Comparison of ENCODE assay signal across 1 cellular context in genomic region chr6:41442800-41443501, GRCh38.
A peak's percentile ranks its signal among the peaks of the same experiment; 100 is the strongest.
TF ChIP-seq lines count a peak whose summit lies in the region.

No MANE protein-coding gene starts in this region.

TF ChIP-seq in HEK293, 187 proteins besides CTCF, POLR2A, EP300 and RAD21 (continued from another document and continues in another):
- TF ChIP-seq PRDM4 (tag by site-specific recombination; IDR thresholded peaks at IDR 0.05) (no peak), ZNF10 (tag by site-specific recombination; IDR thresholded peaks at IDR 0.05) (no peak), ZNF114 (tag by site-specific recombination; IDR thresholded peaks at IDR 0.05) (no peak), MZF1 (tag by site-specific recombination; IDR thresholded peaks at IDR 0.05; ENCODE audit: borderline replicate concordance) (no peak), ZNF16 (tag by site-specific recombination; IDR thresholded peaks at IDR 0.05; ENCODE audit: low read depth) (no peak), BCL11A (tag by site-specific recombination; IDR thresholded peaks at IDR 0.05; ENCODE audit: low read depth) (no peak), ZNF670 (tag by site-specific recombination; IDR thresholded peaks at IDR 0.05; ENCODE audit: low read depth) (no peak), ZNF341 (tag by site-specific recombination; IDR thresholded peaks at IDR 0.05; ENCODE audit: low read depth) (no peak), ZNF214 (tag by site-specific recombination; IDR thresholded peaks at IDR 0.05; ENCODE audit: borderline replicate concordance) (no peak), ZNF335 (tag by site-specific recombination; conservative IDR thresholded peaks at IDR 0.05) (peak; percentile 14; the same call in 1 of the 2 replicates), ZNF146 (tag by site-specific recombination; IDR thresholded peaks at IDR 0.05) (no peak), ZNF19 (tag by site-specific recombination; IDR thresholded peaks at IDR 0.05; ENCODE audit: low read depth) (no peak), ZNF626 (tag by site-specific recombination; IDR thresholded peaks at IDR 0.05) (no peak), ZNF777 (tag by site-specific recombination; IDR thresholded peaks at IDR 0.05; ENCODE audit: borderline replicate concordance) (no peak), ZNF362 (tag by site-specific recombination; IDR thresholded peaks at IDR 0.05) (no peak), ZNF837 (tag by site-specific recombination; IDR thresholded peaks at IDR 0.05) (0 out of 2 replicates have a peak, but pooled peaks have one; percentile 22), ZIC2 (tag by site-specific recombination; IDR thresholded peaks at IDR 0.05) (peak; percentile 79), ZFP41 (tag by site-specific recombination; IDR thresholded peaks at IDR 0.05; ENCODE audit: borderline replicate concordance) (no peak), BCL11B (tag by site-specific recombination; IDR thresholded peaks at IDR 0.05; ENCODE audit: low read depth) (no peak), ZNF623 (tag by site-specific recombination; IDR thresholded peaks at IDR 0.05) (no peak), ZNF132 (tag by site-specific recombination; IDR thresholded peaks at IDR 0.05; ENCODE audit: borderline replicate concordance) (no peak), ZNF76 (tag by site-specific recombination; IDR thresholded peaks at IDR 0.05; ENCODE audit: borderline replicate concordance, low read depth) (no peak), ZNF514 (tag by site-specific recombination; IDR thresholded peaks at IDR 0.05) (no peak), OSR2 (tag by site-specific recombination; IDR thresholded peaks at IDR 0.05) (no peak), ZBTB17 (tag by site-specific recombination; IDR thresholded peaks at IDR 0.05) (peak; percentile 28; the same call in 1 of the 2 replicates), ZEB2 (tag by site-specific recombination; IDR thresholded peaks at IDR 0.05) (no peak), ZNF423 (tag by site-specific recombination; IDR thresholded peaks at IDR 0.05) (peak; percentile 77), ZNF391 (tag by site-specific recombination; IDR thresholded peaks at IDR 0.05; ENCODE audit: borderline replicate concordance, low read depth) (no peak), ZNF133 (tag by site-specific recombination; IDR thresholded peaks at IDR 0.05) (no peak), TSHZ1 (tag by site-specific recombination; IDR thresholded peaks at IDR 0.05; ENCODE audit: borderline replicate concordance) (no peak), ZNF548 (tag by site-specific recombination; IDR thresholded peaks at IDR 0.05) (no peak), MYNN (tag by site-specific recombination; IDR thresholded peaks at IDR 0.05; ENCODE audit: borderline replicate concordance) (no peak), ZNF621 (tag by site-specific recombination; IDR thresholded peaks at IDR 0.05) (no peak), ZNF354C (tag by site-specific recombination; IDR thresholded peaks at IDR 0.05; ENCODE audit: borderline replicate concordance, low read depth) (no peak), ZNF558 (tag by site-specific recombination; IDR thresholded peaks at IDR 0.05) (no peak), ZSCAN30 (tag by site-specific recombination; IDR thresholded peaks at IDR 0.05) (0 out of 2 replicates have a peak, but pooled peaks have one; percentile 26)
- TF ChIP-seq, protein P1, sequence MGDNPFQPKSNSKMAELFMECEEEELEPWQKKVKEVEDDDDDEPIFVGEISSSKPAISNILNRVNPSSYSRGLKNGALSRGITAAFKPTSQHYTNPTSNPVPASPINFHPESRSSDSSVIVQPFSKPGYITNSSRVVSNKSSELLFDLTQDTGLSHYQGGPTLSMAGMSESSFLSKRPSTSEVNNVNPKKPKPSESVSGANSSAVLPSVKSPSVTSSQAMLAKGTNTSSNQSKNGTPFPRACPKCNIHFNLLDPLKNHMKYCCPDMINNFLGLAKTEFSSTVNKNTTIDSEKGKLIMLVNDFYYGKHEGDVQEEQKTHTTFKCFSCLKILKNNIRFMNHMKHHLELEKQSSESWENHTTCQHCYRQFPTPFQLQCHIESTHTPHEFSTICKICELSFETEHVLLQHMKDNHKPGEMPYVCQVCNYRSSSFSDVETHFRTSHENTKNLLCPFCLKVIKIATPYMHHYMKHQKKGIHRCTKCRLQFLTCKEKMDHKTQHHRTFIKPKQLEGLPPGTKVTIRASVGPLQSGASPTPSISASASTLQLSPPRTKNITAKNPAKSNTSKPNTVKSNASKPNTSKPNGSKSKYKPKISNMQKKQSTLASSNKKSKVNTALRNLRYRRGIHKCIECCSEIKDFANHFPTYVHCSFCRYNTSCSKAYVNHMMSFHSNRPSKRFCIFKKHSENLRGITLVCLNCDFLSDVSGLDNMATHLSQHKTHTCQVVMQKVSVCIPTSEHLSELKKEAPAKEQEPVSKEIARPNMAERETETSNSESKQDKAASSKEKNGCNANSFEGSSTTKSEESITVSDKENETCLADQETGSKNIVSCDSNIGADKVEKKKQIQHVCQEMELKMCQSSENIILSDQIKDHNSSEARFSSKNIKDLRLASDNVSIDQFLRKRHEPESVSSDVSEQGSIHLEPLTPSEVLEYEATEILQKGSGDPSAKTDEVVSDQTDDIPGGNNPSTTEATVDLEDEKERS (tag by site-specific recombination; IDR thresholded peaks at IDR 0.05): 0 out of 2 replicates have a peak, but pooled peaks have one; percentile 28
- TF ChIP-seq, protein P2, sequence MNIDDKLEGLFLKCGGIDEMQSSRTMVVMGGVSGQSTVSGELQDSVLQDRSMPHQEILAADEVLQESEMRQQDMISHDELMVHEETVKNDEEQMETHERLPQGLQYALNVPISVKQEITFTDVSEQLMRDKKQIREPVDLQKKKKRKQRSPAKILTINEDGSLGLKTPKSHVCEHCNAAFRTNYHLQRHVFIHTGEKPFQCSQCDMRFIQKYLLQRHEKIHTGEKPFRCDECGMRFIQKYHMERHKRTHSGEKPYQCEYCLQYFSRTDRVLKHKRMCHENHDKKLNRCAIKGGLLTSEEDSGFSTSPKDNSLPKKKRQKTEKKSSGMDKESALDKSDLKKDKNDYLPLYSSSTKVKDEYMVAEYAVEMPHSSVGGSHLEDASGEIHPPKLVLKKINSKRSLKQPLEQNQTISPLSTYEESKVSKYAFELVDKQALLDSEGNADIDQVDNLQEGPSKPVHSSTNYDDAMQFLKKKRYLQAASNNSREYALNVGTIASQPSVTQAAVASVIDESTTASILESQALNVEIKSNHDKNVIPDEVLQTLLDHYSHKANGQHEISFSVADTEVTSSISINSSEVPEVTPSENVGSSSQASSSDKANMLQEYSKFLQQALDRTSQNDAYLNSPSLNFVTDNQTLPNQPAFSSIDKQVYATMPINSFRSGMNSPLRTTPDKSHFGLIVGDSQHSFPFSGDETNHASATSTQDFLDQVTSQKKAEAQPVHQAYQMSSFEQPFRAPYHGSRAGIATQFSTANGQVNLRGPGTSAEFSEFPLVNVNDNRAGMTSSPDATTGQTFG (tag by site-specific recombination; IDR thresholded peaks at IDR 0.05; ENCODE audit: borderline replicate concordance): no peak
- TF ChIP-seq, protein P3, sequence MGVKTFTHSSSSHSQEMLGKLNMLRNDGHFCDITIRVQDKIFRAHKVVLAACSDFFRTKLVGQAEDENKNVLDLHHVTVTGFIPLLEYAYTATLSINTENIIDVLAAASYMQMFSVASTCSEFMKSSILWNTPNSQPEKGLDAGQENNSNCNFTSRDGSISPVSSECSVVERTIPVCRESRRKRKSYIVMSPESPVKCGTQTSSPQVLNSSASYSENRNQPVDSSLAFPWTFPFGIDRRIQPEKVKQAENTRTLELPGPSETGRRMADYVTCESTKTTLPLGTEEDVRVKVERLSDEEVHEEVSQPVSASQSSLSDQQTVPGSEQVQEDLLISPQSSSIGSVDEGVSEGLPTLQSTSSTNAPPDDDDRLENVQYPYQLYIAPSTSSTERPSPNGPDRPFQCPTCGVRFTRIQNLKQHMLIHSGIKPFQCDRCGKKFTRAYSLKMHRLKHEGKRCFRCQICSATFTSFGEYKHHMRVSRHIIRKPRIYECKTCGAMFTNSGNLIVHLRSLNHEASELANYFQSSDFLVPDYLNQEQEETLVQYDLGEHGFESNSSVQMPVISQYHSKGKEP (tag by site-specific recombination; IDR thresholded peaks at IDR 0.05): no peak
- TF ChIP-seq, protein P4, sequence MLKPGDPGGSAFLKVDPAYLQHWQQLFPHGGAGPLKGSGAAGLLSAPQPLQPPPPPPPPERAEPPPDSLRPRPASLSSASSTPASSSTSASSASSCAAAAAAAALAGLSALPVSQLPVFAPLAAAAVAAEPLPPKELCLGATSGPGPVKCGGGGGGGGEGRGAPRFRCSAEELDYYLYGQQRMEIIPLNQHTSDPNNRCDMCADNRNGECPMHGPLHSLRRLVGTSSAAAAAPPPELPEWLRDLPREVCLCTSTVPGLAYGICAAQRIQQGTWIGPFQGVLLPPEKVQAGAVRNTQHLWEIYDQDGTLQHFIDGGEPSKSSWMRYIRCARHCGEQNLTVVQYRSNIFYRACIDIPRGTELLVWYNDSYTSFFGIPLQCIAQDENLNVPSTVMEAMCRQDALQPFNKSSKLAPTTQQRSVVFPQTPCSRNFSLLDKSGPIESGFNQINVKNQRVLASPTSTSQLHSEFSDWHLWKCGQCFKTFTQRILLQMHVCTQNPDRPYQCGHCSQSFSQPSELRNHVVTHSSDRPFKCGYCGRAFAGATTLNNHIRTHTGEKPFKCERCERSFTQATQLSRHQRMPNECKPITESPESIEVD (tag by site-specific recombination; IDR thresholded peaks at IDR 0.05): no peak
- TF ChIP-seq, protein P5, sequence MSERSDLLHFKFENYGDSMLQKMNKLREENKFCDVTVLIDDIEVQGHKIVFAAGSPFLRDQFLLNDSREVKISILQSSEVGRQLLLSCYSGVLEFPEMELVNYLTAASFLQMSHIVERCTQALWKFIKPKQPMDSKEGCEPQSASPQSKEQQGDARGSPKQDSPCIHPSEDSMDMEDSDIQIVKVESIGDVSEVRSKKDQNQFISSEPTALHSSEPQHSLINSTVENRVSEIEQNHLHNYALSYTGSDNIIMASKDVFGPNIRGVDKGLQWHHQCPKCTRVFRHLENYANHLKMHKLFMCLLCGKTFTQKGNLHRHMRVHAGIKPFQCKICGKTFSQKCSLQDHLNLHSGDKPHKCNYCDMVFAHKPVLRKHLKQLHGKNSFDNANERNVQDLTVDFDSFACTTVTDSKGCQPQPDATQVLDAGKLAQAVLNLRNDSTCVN (tag by site-specific recombination; optimal IDR thresholded peaks at IDR 0.05): peak; percentile 69
- TF ChIP-seq, protein P6, sequence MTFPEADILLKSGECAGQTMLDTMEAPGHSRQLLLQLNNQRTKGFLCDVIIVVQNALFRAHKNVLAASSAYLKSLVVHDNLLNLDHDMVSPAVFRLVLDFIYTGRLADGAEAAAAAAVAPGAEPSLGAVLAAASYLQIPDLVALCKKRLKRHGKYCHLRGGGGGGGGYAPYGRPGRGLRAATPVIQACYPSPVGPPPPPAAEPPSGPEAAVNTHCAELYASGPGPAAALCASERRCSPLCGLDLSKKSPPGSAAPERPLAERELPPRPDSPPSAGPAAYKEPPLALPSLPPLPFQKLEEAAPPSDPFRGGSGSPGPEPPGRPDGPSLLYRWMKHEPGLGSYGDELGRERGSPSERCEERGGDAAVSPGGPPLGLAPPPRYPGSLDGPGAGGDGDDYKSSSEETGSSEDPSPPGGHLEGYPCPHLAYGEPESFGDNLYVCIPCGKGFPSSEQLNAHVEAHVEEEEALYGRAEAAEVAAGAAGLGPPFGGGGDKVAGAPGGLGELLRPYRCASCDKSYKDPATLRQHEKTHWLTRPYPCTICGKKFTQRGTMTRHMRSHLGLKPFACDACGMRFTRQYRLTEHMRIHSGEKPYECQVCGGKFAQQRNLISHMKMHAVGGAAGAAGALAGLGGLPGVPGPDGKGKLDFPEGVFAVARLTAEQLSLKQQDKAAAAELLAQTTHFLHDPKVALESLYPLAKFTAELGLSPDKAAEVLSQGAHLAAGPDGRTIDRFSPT (tag by site-specific recombination; IDR thresholded peaks at IDR 0.05): no peak
